Comparison of ENCODE assay signal across 1 cellular context in genomic region chr3:37686225-37686624, GRCh38.
TF ChIP-seq lines count a peak whose summit lies in the region.

No MANE protein-coding gene starts in this region.

TF ChIP-seq in IMR-90, 13 proteins besides CTCF, POLR2A, EP300 and RAD21:
- TF ChIP-seq CHD1 (IDR thresholded peaks at IDR 0.05; ENCODE audit: low read depth, low read length) (no peak), MAZ (IDR thresholded peaks at IDR 0.05; ENCODE audit: borderline replicate concordance, low read depth, low read length) (no peak), USF2 (IDR thresholded peaks at IDR 0.05; ENCODE audit: low read depth, low read length) (no peak), RFX5 (IDR thresholded peaks at IDR 0.05; ENCODE audit: low read depth, low read length) (no peak), MAFK (IDR thresholded peaks at IDR 0.05; ENCODE audit: low read depth, low read length) (no peak), FOS (IDR thresholded peaks at IDR 0.05; ENCODE audit: low read depth, low read length) (no peak), SMC3 (IDR thresholded peaks at IDR 0.05; ENCODE audit: low read depth, low read length) (no peak), ELK1 (IDR thresholded peaks at IDR 0.05; ENCODE audit: borderline replicate concordance, low read depth, low read length) (no peak), MXI1 (IDR thresholded peaks at IDR 0.05; ENCODE audit: borderline replicate concordance, low read depth, low read length) (no peak), CEBPB (IDR thresholded peaks at IDR 0.05; ENCODE audit: low read depth, low read length) (no peak), BHLHE40 (IDR thresholded peaks at IDR 0.05; ENCODE audit: low read depth, low read length) (no peak), RCOR1 (IDR thresholded peaks at IDR 0.05; ENCODE audit: insufficient replicate concordance, low read length) (no peak), NFE2L2 (IDR thresholded peaks at IDR 0.05; ENCODE audit: low read depth, low read length) (no peak)
